Comparison of ENCODE assay signal across 21 cellular contexts in genomic region chr4:7816771-7817170, GRCh38.
A peak's percentile ranks its signal among the peaks of the same experiment; 100 is the strongest.
DNase-seq lines count a peak whose midpoint lies in the region; ATAC-seq and TF ChIP-seq lines count a peak whose summit lies in the region.
"Had no signal": no experiment of that assay in that cellular context is flagged by ENCODE, and none has a peak within 500 bp of the region (broad histone marks: within the 10 kb centered on the region; RNA-seq: fewer than 3 reads in every experiment).

No MANE protein-coding gene starts in this region.

- peaks cover 89% of the 10 kb centered on the region for H3K4me1 Mint-ChIP-seq in nephron

- peaks cover 34% of the 10 kb centered on the region for H3K79me2 ChIP-seq in ACC112 (ENCODE audit: control insufficient read depth, insufficient read depth, low read length, unreplicated experiment)
- H3K79me2 ChIP-seq: hepatocyte had no signal

- no peak for TF ChIP-seq EP300 in Ishikawa (IDR thresholded peaks at IDR 0.05; ENCODE audit: borderline replicate concordance)

- H3K36me3 Mint-ChIP-seq in nephron (ENCODE audit: low read depth) = peaks cover 69% of the 10 kb centered on the region

- TF ChIP-seq CTCF in coronary artery (IDR thresholded peaks at IDR 0.05) = no peak
- no peak for TF ChIP-seq CTCF in nephron (IDR thresholded peaks at IDR 0.05; ENCODE audit: unreplicated experiment in 3 of 3)
- TF ChIP-seq CTCF in heart right ventricle (IDR thresholded peaks at IDR 0.05) = no peak

- WGBS in heart right ventricle, 2 donors = 91 to 93% methylated on average over 7 of the region's 7 CpGs

- intact Hi-C loops in heart right ventricle (cut with DNase I) = loop anchor here in 2 of 10 donors (10.0 kb wide), 2 partner anchors 98 to 378 kb away; partner anchors contain the start of gene SH3TC1 (in 1 of the 2)

- no peaks in the 10 kb centered on the region for H3K9me3 ChIP-seq in heart right ventricle
- H3K9me3 ChIP-seq: colonic mucosa, left ventricle myocardium inferior, psoas muscle, uterus had no signal

- no peaks in the 10 kb centered on the region for H3K27me3 ChIP-seq in ACC112 (ENCODE audit: insufficient read depth, low read length)
- no peaks in the 10 kb centered on the region for H3K27me3 ChIP-seq in heart right ventricle
- H3K27me3 ChIP-seq: brain microvascular endothelial cell, colonic mucosa, hepatocyte, uterus had no signal

- no peak for TF ChIP-seq RAD21 in Ishikawa (IDR thresholded peaks at IDR 0.05; ENCODE audit: low read depth)

- H3K27me3 Mint-ChIP-seq in nephron (ENCODE audit: low read depth) = no peaks in the 10 kb centered on the region
- H3K27me3 Mint-ChIP-seq: activated CD4-positive, alpha-beta memory T cell treated with anti-CD3 and anti-CD28 coated beads for 36 hours; CD4-positive, alpha-beta T cell had no signal

- H2AFZ ChIP-seq in ACC112 (ENCODE audit: low read length, unreplicated experiment) = no peak overlapping the region
- H2AFZ ChIP-seq: hepatocyte had no signal

- ATAC-seq in GM18505 (IDR thresholded peaks at IDR 0.05; ENCODE audit: unreplicated experiment) = no peak
- ATAC-seq in heart right ventricle = no peak
- ATAC-seq: psoas muscle had no signal

- no peak for TF ChIP-seq POLR2A in GM18505 (IDR thresholded peaks at IDR 0.05; ENCODE audit: borderline replicate concordance, extremely low read depth, insufficient read depth, insufficient read length)

- H3K27ac ChIP-seq in ACC112 (ENCODE audit: low read depth, low read length) (peak overlapping the region; percentile 86), coronary artery (no peak overlapping the region), heart right ventricle (no peak overlapping the region)
- H3K27ac ChIP-seq: colonic mucosa, left ventricle myocardium inferior, psoas muscle, RWPE1 had no signal

- H3K4me3 Mint-ChIP-seq in nephron = no peak overlapping the region
- H3K4me3 Mint-ChIP-seq: activated CD4-positive, alpha-beta memory T cell treated with anti-CD3 and anti-CD28 coated beads for 36 hours; CD4-positive, alpha-beta T cell had no signal

- H3K27ac Mint-ChIP-seq in nephron = peak overlapping the region; percentile 39 to 89 (median 50)
- H3K27ac Mint-ChIP-seq: activated CD4-positive, alpha-beta memory T cell treated with anti-CD3 and anti-CD28 coated beads for 36 hours; CD4-positive, alpha-beta T cell had no signal

- H3K9me3 Mint-ChIP-seq in nephron = no peaks in the 10 kb centered on the region
- H3K9me3 Mint-ChIP-seq: activated CD4-positive, alpha-beta memory T cell treated with anti-CD3 and anti-CD28 coated beads for 36 hours; CD4-positive, alpha-beta T cell had no signal

- H3K36me3 ChIP-seq in ACC112 (ENCODE audit: insufficient read depth, low read length) (peaks cover 34% of the 10 kb centered on the region), heart right ventricle (peaks cover 0 to 60% (median 14%) of the 10 kb centered on the region in 9 donors)
- H3K36me3 ChIP-seq: colonic mucosa, uterus had no signal

- DNase-seq in coronary artery (ENCODE audit: low spot score) (peak; percentile 38), CD1c-positive myeloid dendritic cell (ENCODE audit: extremely low spot score) (no peak), NCI-H1092 treated with DMSO at 0.1 percent for 48 hours (lab: John Stamatoyannopoulos, UW) (no peak), heart right ventricle (no peak)
- DNase-seq: activated CD4-positive, alpha-beta memory T cell treated with anti-CD3 and anti-CD28 coated beads for 36 hours; activated effector memory CD4-positive, alpha-beta T cell treated with Interleukin-2 at 50 U/mL for 16 hours; brain microvascular endothelial cell; CD4-positive, alpha-beta T cell; colonic mucosa; GF-D8; Karpas-422; left ventricle myocardium inferior; NCI-H187 treated with DMSO at 0.1 percent for 48 hours; psoas muscle; uterus had no signal

- H3K4me3 ChIP-seq in ACC112 (ENCODE audit: low read depth, low read length) = no peak overlapping the region
- H3K4me3 ChIP-seq in coronary artery = no peak overlapping the region
- H3K4me3 ChIP-seq in heart right ventricle = no peak overlapping the region
- H3K4me3 ChIP-seq: colonic mucosa, hepatocyte, left ventricle myocardium inferior, psoas muscle, uterus had no signal

- H3K4me1 ChIP-seq in ACC112 (ENCODE audit: control insufficient read depth, insufficient read depth, low read length, unreplicated experiment) = peaks cover 56% of the 10 kb centered on the region
- peaks cover 0 to 49% (median 15%) of the 10 kb centered on the region in 9 donors for H3K4me1 ChIP-seq in heart right ventricle
- H3K4me1 ChIP-seq: colonic mucosa had no signal

TF ChIP-seq in Ishikawa, 13 proteins besides CTCF, POLR2A, EP300 and RAD21:
- TF ChIP-seq USF1 (IDR thresholded peaks at IDR 0.05) (no peak), NFIC (IDR thresholded peaks at IDR 0.05) (peak; percentile 44; the same call in 1 of the 2 replicates), TEAD4 (IDR thresholded peaks at IDR 0.05) (peak; percentile 52; the same call in 1 of the 2 replicates), CREB1 (IDR thresholded peaks at IDR 0.05; ENCODE audit: low read depth) (no peak)
TF ChIP-seq in Ishikawa: peak in this region for 2.
